In genomic region chr4:83075696-83076095, GRCh38 we compare ENCODE assay signal across 12 cellular contexts. TPM values are rescaled to one million over a fixed set of nuclear protein-coding genes. Genes with fewer than 3 reads are reported as not detected.
DNase-seq lines count a peak whose midpoint lies in the region; FAIRE-seq and TF ChIP-seq lines count a peak whose summit lies in the region.
"Had no signal": no experiment of that assay in that cellular context is flagged by ENCODE, and none has a peak within 500 bp of the region (broad histone marks: within the 10 kb centered on the region; RNA-seq: fewer than 3 reads in every experiment).

No MANE protein-coding gene starts in this region.

- no peaks in the 10 kb centered on the region for H3K4me1 Mint-ChIP-seq in nephron progenitor cell

- H3K9ac ChIP-seq in SK-N-MC (ENCODE audit: insufficient read length): no peak overlapping the region

- peaks cover 3% of the 10 kb centered on the region for H3K27me3 Mint-ChIP-seq in nephron progenitor cell (ENCODE audit: low read depth, poor library complexity)

- WGBS in sigmoid colon, 2 donors: 56 to 71% methylated on average over 2 of the region's 2 CpGs

- H3K4me3 ChIP-seq in SK-N-MC (no peak overlapping the region), foreskin fibroblast (ENCODE audit: low read depth in 1 of 2, low read length in 2 of 2) (peak overlapping the region in 1 of 2 donors; percentile 6), sigmoid colon (peak overlapping the region in 1 of 4 donors; percentile 20), Peyer's patch (no peak overlapping the region)
- H3K4me3 ChIP-seq: cardiac muscle cell, skin epidermis had no signal

- TF ChIP-seq CTCF in foreskin fibroblast (IDR thresholded peaks at IDR 0.05; ENCODE audit: low read depth, low read length): no peak
- TF ChIP-seq CTCF in sigmoid colon (IDR thresholded peaks at IDR 0.05): no peak
- no peak for TF ChIP-seq CTCF in Peyer's patch (IDR thresholded peaks at IDR 0.05)
- TF ChIP-seq CTCF in nephron progenitor cell (IDR thresholded peaks at IDR 0.05): no peak
- TF ChIP-seq CTCF in GM13976 (IDR thresholded peaks at IDR 0.05; ENCODE audit: borderline replicate concordance, control extremely low read depth, extremely low read depth, insufficient read depth, missing control alignments): no peak

- TF ChIP-seq EP300 in sigmoid colon (IDR thresholded peaks at IDR 0.05): no peak

- no peak for DNase-seq in SK-N-MC (ENCODE audit: low read depth, low spot score)
- peak; percentile 70 to 83 for DNase-seq in foreskin fibroblast
- no peak for DNase-seq in sigmoid colon
- DNase-seq in NCI-H526 (lab: John Stamatoyannopoulos, UW): no peak
- no peak for DNase-seq in Peyer's patch
- DNase-seq in nephron progenitor cell: no peak
- DNase-seq in GM13976 (ENCODE audit: low spot score): no peak
- DNase-seq: DMS153, SW 1271 had no signal

- FAIRE-seq in G401.6 (lab: Jason Lieb, UNC): peak; percentile 3

- H3K27ac ChIP-seq in SK-N-MC (peak overlapping the region; percentile 3), sigmoid colon (peak overlapping the region; percentile 58 to 79 (median 70)), Peyer's patch (no peak overlapping the region)
- H3K27ac ChIP-seq: cardiac muscle cell had no signal

- no peak for TF ChIP-seq POLR2A in sigmoid colon (IDR thresholded peaks at IDR 0.05)
- no peak for TF ChIP-seq POLR2A in Peyer's patch (IDR thresholded peaks at IDR 0.05)

- peaks cover 49% of the 10 kb centered on the region for H3K36me3 Mint-ChIP-seq in nephron progenitor cell (ENCODE audit: low read depth)

- no peak overlapping the region for H3K4me3 Mint-ChIP-seq in nephron progenitor cell

- peaks cover 0 to 30% (median 25%) of the 10 kb centered on the region in 4 donors for H3K4me1 ChIP-seq in sigmoid colon
- no peaks in the 10 kb centered on the region for H3K4me1 ChIP-seq in Peyer's patch

- H3K27ac Mint-ChIP-seq in nephron progenitor cell: no peak overlapping the region

- in situ Hi-C loops in GM13976 (cut with MboI; ENCODE audit: low sequenced_read_pairs, unreplicated experiment): loop anchor here (10.0 kb wide), 1 partner anchor 189 kb away; no protein-coding TSS in a partner anchor

- intact Hi-C loops in sigmoid colon (cut with DNase I): loop anchor here (10.0 kb wide), 1 partner anchor 611 kb away; no protein-coding TSS in a partner anchor

- H3K27me3 ChIP-seq in sigmoid colon (no peaks in the 10 kb centered on the region), Peyer's patch (no peaks in the 10 kb centered on the region)
- H3K27me3 ChIP-seq: cardiac muscle cell had no signal

- H3K9me3 ChIP-seq in SK-N-MC (ENCODE audit: low read depth, low read length) (no peaks in the 10 kb centered on the region), sigmoid colon (no peaks in the 10 kb centered on the region), Peyer's patch (no peaks in the 10 kb centered on the region)

- H3K9me3 Mint-ChIP-seq in nephron progenitor cell: peaks cover 9% of the 10 kb centered on the region

- peaks cover 20% of the 10 kb centered on the region for H3K36me3 ChIP-seq in SK-N-MC (ENCODE audit: insufficient read depth, low read length)
- H3K36me3 ChIP-seq in sigmoid colon: peaks cover 0 to 25% (median 3%) of the 10 kb centered on the region in 4 donors
- peaks cover 0 to 29% (median 0%) of the 10 kb centered on the region in 3 donors for H3K36me3 ChIP-seq in Peyer's patch

RNA-seq across cellular contexts. Expression of gene PLAC8, which starts 38.8 kb away (rescaled TPM):
- 1 to 10 TPM in 3 of 4 donors, under 1 TPM in 1; 0.71 to 4.2 (median 1.7) TPM for total RNA-seq in sigmoid colon
- 1,000 to 10,000 TPM in 1 of 3 donors, 100 to 1,000 TPM in 2; 490 to 1,311 (median 566) TPM for polyA plus RNA-seq in sigmoid colon
- total RNA-seq in Peyer's patch: 100 to 1,000 TPM in 2 of 4 donors, 10 to 100 TPM in 2; 36.3 to 148 (median 107) TPM
- total RNA-seq: cardiac muscle cell had no signal

RNA-seq across cellular contexts. Expression of gene COPS4, which starts 40.7 kb away (rescaled TPM):
- total RNA-seq in sigmoid colon: 10 to 100 TPM; 33.0 to 64.6 (median 53.8) TPM
- polyA plus RNA-seq in sigmoid colon: 10 to 100 TPM; 28.9 to 31.0 (median 30.0) TPM
- total RNA-seq in Peyer's patch: 100 to 1,000 TPM in 1 of 4 donors, 10 to 100 TPM in 3; 34.3 to 116 (median 43.5) TPM

Comparison
In these comparisons a context has a peak if more than half of its experiments do, and no peak if none do; other contexts are left out.
1. DNase-seq: peak in foreskin fibroblast (2 of 2); none in SK-N-MC (single experiment), sigmoid colon (single experiment), NCI-H526 (0 of 2), Peyer's patch (0 of 3), nephron progenitor cell (single experiment) and GM13976 (single experiment).
2. H3K27ac ChIP-seq: peak in SK-N-MC (single experiment) and sigmoid colon (4 of 4); none in Peyer's patch (0 of 4).
3. RNA of gene PLAC8, which starts 38.8 kb away (total RNA-seq): 36.3 to 148 TPM in Peyer's patch; 0.71 to 4.2 TPM in sigmoid colon; every median in the first group is over 4 times any median in the second.